In the genomic region with DNA sequence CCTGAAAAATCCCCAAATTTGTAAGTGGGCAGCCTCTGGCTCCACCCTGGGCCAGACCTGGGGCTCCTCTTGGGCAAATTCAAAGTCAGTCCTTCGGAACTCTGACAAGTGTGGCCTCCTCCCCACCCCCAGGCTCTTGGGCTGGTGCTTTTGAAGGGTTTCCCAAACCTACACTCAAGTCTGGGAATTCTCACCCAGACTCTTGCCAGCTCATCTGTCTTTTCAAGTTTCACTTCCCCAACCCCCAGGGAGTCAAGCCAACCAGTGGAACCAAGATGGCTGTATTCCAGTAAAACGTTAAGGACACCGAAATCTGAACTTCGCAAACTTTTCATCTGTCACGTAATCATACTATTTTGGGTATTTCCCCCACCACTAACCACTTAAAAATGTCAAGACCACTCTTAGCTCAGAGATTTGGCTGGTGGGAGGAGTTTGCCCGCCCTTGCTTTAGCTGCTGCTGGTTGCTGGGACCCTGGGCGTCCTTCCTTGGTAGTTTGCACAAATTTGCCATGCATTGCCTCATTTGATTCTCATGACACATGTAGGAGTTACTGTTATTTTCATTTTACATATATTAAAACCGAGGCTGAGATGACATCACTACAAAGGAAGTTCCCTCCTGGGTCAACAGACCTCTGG, we compare ENCODE assay signal across 1 cellular context.
TF ChIP-seq lines count a peak whose summit lies in the region.

No MANE protein-coding gene starts in this region.

TF ChIP-seq in GM12878, 131 proteins besides CTCF, POLR2A, EP300 and RAD21 (continued from another document and continues in another):
- TF ChIP-seq, protein P1, sequence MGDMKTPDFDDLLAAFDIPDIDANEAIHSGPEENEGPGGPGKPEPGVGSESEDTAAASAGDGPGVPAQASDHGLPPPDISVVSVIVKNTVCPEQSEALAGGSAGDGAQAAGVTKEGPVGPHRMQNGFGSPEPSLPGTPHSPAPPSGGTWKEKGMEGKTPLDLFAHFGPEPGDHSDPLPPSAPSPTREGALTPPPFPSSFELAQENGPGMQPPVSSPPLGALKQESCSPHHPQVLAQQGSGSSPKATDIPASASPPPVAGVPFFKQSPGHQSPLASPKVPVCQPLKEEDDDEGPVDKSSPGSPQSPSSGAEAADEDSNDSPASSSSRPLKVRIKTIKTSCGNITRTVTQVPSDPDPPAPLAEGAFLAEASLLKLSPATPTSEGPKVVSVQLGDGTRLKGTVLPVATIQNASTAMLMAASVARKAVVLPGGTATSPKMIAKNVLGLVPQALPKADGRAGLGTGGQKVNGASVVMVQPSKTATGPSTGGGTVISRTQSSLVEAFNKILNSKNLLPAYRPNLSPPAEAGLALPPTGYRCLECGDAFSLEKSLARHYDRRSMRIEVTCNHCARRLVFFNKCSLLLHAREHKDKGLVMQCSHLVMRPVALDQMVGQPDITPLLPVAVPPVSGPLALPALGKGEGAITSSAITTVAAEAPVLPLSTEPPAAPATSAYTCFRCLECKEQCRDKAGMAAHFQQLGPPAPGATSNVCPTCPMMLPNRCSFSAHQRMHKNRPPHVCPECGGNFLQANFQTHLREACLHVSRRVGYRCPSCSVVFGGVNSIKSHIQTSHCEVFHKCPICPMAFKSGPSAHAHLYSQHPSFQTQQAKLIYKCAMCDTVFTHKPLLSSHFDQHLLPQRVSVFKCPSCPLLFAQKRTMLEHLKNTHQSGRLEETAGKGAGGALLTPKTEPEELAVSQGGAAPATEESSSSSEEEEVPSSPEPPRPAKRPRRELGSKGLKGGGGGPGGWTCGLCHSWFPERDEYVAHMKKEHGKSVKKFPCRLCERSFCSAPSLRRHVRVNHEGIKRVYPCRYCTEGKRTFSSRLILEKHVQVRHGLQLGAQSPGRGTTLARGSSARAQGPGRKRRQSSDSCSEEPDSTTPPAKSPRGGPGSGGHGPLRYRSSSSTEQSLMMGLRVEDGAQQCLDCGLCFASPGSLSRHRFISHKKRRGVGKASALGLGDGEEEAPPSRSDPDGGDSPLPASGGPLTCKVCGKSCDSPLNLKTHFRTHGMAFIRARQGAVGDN (IDR thresholded peaks at IDR 0.05) = peak; percentile 45
- TF ChIP-seq WRNIP1 (IDR thresholded peaks at IDR 0.05; ENCODE audit: borderline replicate concordance, low read depth, low read length) = no peak
- TF ChIP-seq NRF1 (conservative IDR thresholded peaks at IDR 0.05; ENCODE audit: low read depth, low read length) = no peak
- 0 out of 2 replicates have a peak, but pooled peaks have one; percentile 50 for TF ChIP-seq TCF12 (IDR thresholded peaks at IDR 0.05; ENCODE audit: low read depth, low read length)
- TF ChIP-seq, protein P2, sequence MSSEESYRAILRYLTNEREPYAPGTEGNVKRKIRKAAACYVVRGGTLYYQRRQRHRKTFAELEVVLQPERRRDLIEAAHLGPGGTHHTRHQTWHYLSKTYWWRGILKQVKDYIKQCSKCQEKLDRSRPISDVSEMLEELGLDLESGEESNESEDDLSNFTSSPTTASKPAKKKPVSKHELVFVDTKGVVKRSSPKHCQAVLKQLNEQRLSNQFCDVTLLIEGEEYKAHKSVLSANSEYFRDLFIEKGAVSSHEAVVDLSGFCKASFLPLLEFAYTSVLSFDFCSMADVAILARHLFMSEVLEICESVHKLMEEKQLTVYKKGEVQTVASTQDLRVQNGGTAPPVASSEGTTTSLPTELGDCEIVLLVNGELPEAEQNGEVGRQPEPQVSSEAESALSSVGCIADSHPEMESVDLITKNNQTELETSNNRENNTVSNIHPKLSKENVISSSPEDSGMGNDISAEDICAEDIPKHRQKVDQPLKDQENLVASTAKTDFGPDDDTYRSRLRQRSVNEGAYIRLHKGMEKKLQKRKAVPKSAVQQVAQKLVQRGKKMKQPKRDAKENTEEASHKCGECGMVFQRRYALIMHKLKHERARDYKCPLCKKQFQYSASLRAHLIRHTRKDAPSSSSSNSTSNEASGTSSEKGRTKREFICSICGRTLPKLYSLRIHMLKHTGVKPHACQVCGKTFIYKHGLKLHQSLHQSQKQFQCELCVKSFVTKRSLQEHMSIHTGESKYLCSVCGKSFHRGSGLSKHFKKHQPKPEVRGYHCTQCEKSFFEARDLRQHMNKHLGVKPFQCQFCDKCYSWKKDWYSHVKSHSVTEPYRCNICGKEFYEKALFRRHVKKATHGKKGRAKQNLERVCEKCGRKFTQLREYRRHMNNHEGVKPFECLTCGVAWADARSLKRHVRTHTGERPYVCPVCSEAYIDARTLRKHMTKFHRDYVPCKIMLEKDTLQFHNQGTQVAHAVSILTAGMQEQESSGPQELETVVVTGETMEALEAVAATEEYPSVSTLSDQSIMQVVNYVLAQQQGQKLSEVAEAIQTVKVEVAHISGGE (CRISPR knock-in tag; IDR thresholded peaks at IDR 0.05) = no peak
- TF ChIP-seq, protein P3, sequence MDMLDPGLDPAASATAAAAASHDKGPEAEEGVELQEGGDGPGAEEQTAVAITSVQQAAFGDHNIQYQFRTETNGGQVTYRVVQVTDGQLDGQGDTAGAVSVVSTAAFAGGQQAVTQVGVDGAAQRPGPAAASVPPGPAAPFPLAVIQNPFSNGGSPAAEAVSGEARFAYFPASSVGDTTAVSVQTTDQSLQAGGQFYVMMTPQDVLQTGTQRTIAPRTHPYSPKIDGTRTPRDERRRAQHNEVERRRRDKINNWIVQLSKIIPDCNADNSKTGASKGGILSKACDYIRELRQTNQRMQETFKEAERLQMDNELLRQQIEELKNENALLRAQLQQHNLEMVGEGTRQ (IDR thresholded peaks at IDR 0.05; ENCODE audit: borderline replicate concordance, low read depth, low read length) = no peak
- no peak for TF ChIP-seq ZZZ3 (IDR thresholded peaks at IDR 0.05; ENCODE audit: control insufficient read depth, insufficient read length, low read depth)
- TF ChIP-seq SMARCA5 (IDR thresholded peaks at IDR 0.05) = no peak
- peak; percentile 66; the same call in 1 of the 2 replicates for TF ChIP-seq CBFB (IDR thresholded peaks at IDR 0.05; ENCODE audit: low read depth)
- TF ChIP-seq, protein P4, sequence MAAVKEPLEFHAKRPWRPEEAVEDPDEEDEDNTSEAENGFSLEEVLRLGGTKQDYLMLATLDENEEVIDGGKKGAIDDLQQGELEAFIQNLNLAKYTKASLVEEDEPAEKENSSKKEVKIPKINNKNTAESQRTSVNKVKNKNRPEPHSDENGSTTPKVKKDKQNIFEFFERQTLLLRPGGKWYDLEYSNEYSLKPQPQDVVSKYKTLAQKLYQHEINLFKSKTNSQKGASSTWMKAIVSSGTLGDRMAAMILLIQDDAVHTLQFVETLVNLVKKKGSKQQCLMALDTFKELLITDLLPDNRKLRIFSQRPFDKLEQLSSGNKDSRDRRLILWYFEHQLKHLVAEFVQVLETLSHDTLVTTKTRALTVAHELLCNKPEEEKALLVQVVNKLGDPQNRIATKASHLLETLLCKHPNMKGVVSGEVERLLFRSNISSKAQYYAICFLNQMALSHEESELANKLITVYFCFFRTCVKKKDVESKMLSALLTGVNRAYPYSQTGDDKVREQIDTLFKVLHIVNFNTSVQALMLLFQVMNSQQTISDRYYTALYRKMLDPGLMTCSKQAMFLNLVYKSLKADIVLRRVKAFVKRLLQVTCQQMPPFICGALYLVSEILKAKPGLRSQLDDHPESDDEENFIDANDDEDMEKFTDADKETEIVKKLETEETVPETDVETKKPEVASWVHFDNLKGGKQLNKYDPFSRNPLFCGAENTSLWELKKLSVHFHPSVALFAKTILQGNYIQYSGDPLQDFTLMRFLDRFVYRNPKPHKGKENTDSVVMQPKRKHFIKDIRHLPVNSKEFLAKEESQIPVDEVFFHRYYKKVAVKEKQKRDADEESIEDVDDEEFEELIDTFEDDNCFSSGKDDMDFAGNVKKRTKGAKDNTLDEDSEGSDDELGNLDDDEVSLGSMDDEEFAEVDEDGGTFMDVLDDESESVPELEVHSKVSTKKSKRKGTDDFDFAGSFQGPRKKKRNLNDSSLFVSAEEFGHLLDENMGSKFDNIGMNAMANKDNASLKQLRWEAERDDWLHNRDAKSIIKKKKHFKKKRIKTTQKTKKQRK (IDR thresholded peaks at IDR 0.05; ENCODE audit: low read depth, low read length) = no peak
- TF ChIP-seq SIN3A (IDR thresholded peaks at IDR 0.05; ENCODE audit: low read depth, low read length) = no peak
- peak; percentile 83; the same call in 1 of the 2 replicates for TF ChIP-seq CREM (IDR thresholded peaks at IDR 0.05; ENCODE audit: low read depth)
- TF ChIP-seq, protein P5, sequence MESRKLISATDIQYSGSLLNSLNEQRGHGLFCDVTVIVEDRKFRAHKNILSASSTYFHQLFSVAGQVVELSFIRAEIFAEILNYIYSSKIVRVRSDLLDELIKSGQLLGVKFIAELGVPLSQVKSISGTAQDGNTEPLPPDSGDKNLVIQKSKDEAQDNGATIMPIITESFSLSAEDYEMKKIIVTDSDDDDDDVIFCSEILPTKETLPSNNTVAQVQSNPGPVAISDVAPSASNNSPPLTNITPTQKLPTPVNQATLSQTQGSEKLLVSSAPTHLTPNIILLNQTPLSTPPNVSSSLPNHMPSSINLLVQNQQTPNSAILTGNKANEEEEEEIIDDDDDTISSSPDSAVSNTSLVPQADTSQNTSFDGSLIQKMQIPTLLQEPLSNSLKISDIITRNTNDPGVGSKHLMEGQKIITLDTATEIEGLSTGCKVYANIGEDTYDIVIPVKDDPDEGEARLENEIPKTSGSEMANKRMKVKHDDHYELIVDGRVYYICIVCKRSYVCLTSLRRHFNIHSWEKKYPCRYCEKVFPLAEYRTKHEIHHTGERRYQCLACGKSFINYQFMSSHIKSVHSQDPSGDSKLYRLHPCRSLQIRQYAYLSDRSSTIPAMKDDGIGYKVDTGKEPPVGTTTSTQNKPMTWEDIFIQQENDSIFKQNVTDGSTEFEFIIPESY (IDR thresholded peaks at IDR 0.05) = no peak
- TF ChIP-seq ZSCAN29 (IDR thresholded peaks at IDR 0.05) = no peak
- no peak for TF ChIP-seq RFX5 (IDR thresholded peaks at IDR 0.05; ENCODE audit: low read depth, low read length)
- TF ChIP-seq, protein P6, sequence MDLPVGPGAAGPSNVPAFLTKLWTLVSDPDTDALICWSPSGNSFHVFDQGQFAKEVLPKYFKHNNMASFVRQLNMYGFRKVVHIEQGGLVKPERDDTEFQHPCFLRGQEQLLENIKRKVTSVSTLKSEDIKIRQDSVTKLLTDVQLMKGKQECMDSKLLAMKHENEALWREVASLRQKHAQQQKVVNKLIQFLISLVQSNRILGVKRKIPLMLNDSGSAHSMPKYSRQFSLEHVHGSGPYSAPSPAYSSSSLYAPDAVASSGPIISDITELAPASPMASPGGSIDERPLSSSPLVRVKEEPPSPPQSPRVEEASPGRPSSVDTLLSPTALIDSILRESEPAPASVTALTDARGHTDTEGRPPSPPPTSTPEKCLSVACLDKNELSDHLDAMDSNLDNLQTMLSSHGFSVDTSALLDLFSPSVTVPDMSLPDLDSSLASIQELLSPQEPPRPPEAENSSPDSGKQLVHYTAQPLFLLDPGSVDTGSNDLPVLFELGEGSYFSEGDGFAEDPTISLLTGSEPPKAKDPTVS (IDR thresholded peaks at IDR 0.05; ENCODE audit: low read depth, low read length) = no peak
- TF ChIP-seq ZNF274 (IDR thresholded peaks at IDR 0.05; ENCODE audit: insufficient read depth, insufficient read length) = no peak
- TF ChIP-seq POLR2AphosphoS5 (IDR thresholded peaks at IDR 0.05; ENCODE audit: low read length) = no peak
- TF ChIP-seq ZNF24 (IDR thresholded peaks at IDR 0.05) = no peak; the same call in none of the 2 replicates
- TF ChIP-seq BHLHE40 (IDR thresholded peaks at IDR 0.05; ENCODE audit: borderline replicate concordance in 1 of 2, low read depth in 2 of 2, low read length in 1 of 2) = peak; percentile 25 to 28; a peak in 1 of 4 replicates
- TF ChIP-seq, protein P7, sequence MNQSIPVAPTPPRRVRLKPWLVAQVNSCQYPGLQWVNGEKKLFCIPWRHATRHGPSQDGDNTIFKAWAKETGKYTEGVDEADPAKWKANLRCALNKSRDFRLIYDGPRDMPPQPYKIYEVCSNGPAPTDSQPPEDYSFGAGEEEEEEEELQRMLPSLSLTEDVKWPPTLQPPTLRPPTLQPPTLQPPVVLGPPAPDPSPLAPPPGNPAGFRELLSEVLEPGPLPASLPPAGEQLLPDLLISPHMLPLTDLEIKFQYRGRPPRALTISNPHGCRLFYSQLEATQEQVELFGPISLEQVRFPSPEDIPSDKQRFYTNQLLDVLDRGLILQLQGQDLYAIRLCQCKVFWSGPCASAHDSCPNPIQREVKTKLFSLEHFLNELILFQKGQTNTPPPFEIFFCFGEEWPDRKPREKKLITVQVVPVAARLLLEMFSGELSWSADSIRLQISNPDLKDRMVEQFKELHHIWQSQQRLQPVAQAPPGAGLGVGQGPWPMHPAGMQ (IDR thresholded peaks at IDR 0.05; ENCODE audit: borderline replicate concordance) = no peak
- TF ChIP-seq BMI1 (IDR thresholded peaks at IDR 0.05; ENCODE audit: borderline replicate concordance) = peak; percentile 34; the same call in 1 of the 2 replicates
- TF ChIP-seq MYB (IDR thresholded peaks at IDR 0.05; ENCODE audit: borderline replicate concordance, low read depth, low read length) = peak; percentile 66; the same call in 1 of the 2 replicates
- TF ChIP-seq, protein P8, sequence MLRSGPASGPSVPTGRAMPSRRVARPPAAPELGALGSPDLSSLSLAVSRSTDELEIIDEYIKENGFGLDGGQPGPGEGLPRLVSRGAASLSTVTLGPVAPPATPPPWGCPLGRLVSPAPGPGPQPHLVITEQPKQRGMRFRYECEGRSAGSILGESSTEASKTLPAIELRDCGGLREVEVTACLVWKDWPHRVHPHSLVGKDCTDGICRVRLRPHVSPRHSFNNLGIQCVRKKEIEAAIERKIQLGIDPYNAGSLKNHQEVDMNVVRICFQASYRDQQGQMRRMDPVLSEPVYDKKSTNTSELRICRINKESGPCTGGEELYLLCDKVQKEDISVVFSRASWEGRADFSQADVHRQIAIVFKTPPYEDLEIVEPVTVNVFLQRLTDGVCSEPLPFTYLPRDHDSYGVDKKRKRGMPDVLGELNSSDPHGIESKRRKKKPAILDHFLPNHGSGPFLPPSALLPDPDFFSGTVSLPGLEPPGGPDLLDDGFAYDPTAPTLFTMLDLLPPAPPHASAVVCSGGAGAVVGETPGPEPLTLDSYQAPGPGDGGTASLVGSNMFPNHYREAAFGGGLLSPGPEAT (IDR thresholded peaks at IDR 0.05; ENCODE audit: low read depth) = peak; percentile 97
- peak; percentile 19; the same call in 1 of the 3 replicates for TF ChIP-seq POU2F2 (IDR thresholded peaks at IDR 0.05; ENCODE audit: borderline replicate concordance, low read depth, low read length)
- TF ChIP-seq KAT2A (conservative IDR thresholded peaks at IDR 0.05; ENCODE audit: control insufficient read depth, low read depth, low read length) = no peak
- no peak for TF ChIP-seq PML (IDR thresholded peaks at IDR 0.05; ENCODE audit: low read length)
- no peak for TF ChIP-seq SMAD5 (IDR thresholded peaks at IDR 0.05; ENCODE audit: low read depth)
- no peak for TF ChIP-seq TBL1XR1 (IDR thresholded peaks at IDR 0.05; ENCODE audit: low read depth, low read length)
- peak; percentile 79 for TF ChIP-seq BCL11A (IDR thresholded peaks at IDR 0.05; ENCODE audit: low read depth, low read length)
- peak; percentile 68 for TF ChIP-seq MXI1 (IDR thresholded peaks at IDR 0.05; ENCODE audit: low read depth, low read length)
- TF ChIP-seq LARP7 (IDR thresholded peaks at IDR 0.05) = 0 out of 2 replicates have a peak, but pooled peaks have one; percentile 4
- no peak for TF ChIP-seq STAT1 (conservative IDR thresholded peaks at IDR 0.05)
- no peak for TF ChIP-seq HDAC6 (IDR thresholded peaks at IDR 0.05; ENCODE audit: unreplicated experiment)
- TF ChIP-seq PAX5 (IDR thresholded peaks at IDR 0.05; ENCODE audit: borderline replicate concordance, low read depth, low read length) = peak; percentile 93
- no peak for TF ChIP-seq MYC (IDR thresholded peaks at IDR 0.05; ENCODE audit: insufficient read depth, insufficient read length, insufficient replicate concordance, low read length, severe bottlenecking)
- no peak for TF ChIP-seq ZNF622 (IDR thresholded peaks at IDR 0.05)
- peak; percentile 91 for TF ChIP-seq DPF2 (IDR thresholded peaks at IDR 0.05)
- TF ChIP-seq RB1 (IDR thresholded peaks at IDR 0.05; ENCODE audit: borderline replicate concordance) = no peak; the same call in 1 of the 2 replicates
- TF ChIP-seq SMC3 (IDR thresholded peaks at IDR 0.05; ENCODE audit: borderline replicate concordance, low read length) = no peak
- peak; percentile 43 for TF ChIP-seq SMAD1 (IDR thresholded peaks at IDR 0.05; ENCODE audit: low read depth, partially characterized antibody)
- no peak for TF ChIP-seq RUNX3 (IDR thresholded peaks at IDR 0.05; ENCODE audit: low read length)
